In genomic region chr11:123671534-123671933, GRCh38 we compare ENCODE assay signal across 25 cellular contexts. TPM values are rescaled to one million over a fixed set of nuclear protein-coding genes. Genes with fewer than 3 reads are reported as not detected.
"Had no signal": no experiment of that assay in that cellular context is flagged by ENCODE, and none has a peak within 500 bp of the region (broad histone marks: within the 10 kb centered on the region; RNA-seq: fewer than 3 reads in every experiment).

No MANE protein-coding gene starts in this region.

- ATAC-seq: activated CD4-positive, alpha-beta T cell treated with anti-CD3 and anti-CD28 coated beads for 36 hours; activated CD8-positive, alpha-beta T cell treated with anti-CD3 and anti-CD28 coated beads for 36 hours; Panc1 had no signal

- DNase-seq: activated CD4-positive, alpha-beta T cell treated with anti-CD3 and anti-CD28 coated beads for 36 hours; activated CD4-positive, alpha-beta T cell treated with anti-CD3 and anti-CD28 coated beads, Interleukin-2, amount 50 U/mL, for 1 hour; activated CD8-positive, alpha-beta memory T cell treated with anti-CD3 and anti-CD28 coated beads, Interleukin-2, amount 50 U/mL, for 4 hours; activated CD8-positive, alpha-beta T cell treated with anti-CD3 and anti-CD28 coated beads for 36 hours; aorta; central memory CD4-positive, alpha-beta T cell; Karpas-422; NCI-H1048; NCI-H1417; NCI-H1930; NCI-H2171; NCI-H2227 treated with DMSO at 0.1 percent for 48 hours; NCI-H446 treated with DMSO at 0.1 percent for 48 hours; NCI-H524 treated with DMSO at 0.1 percent for 48 hours; NCI-H82; OCI-M1; Right ventricle myocardium superior; SJCRH30; SK-N-SH; T-helper 1 cell had no signal

- H3K9ac ChIP-seq: SK-N-SH had no signal

- H3K4me2 ChIP-seq: SK-N-SH had no signal

- H3K4me1 Mint-ChIP-seq: activated CD4-positive, alpha-beta T cell treated with anti-CD3 and anti-CD28 coated beads for 36 hours had no signal

- FAIRE-seq: bronchial epithelial cell had no signal

- H3K4me3 ChIP-seq: SJCRH30 had no signal

- H3K27ac ChIP-seq: RWPE1, SJCRH30 had no signal

- H3K27ac Mint-ChIP-seq: activated CD4-positive, alpha-beta T cell treated with anti-CD3 and anti-CD28 coated beads for 36 hours; activated CD8-positive, alpha-beta T cell treated with anti-CD3 and anti-CD28 coated beads for 36 hours; activated naive CD4-positive, alpha-beta T cell treated with anti-CD3 and anti-CD28 coated beads, Interleukin-2, amount 50 U/mL, for 24 hours had no signal

- H3K9me3 Mint-ChIP-seq: activated CD8-positive, alpha-beta T cell treated with anti-CD3 and anti-CD28 coated beads for 36 hours; activated naive CD4-positive, alpha-beta T cell treated with anti-CD3 and anti-CD28 coated beads, Interleukin-2, amount 50 U/mL, for 24 hours had no signal

- H3K4me3 Mint-ChIP-seq: activated CD4-positive, alpha-beta T cell treated with anti-CD3 and anti-CD28 coated beads for 36 hours; activated CD8-positive, alpha-beta T cell treated with anti-CD3 and anti-CD28 coated beads for 36 hours; activated naive CD4-positive, alpha-beta T cell treated with anti-CD3 and anti-CD28 coated beads, Interleukin-2, amount 50 U/mL, for 24 hours had no signal

- H3K9me3 ChIP-seq: SJCRH30, SK-N-SH had no signal

- H3K27me3 ChIP-seq: SJCRH30 had no signal

- H3K36me3 ChIP-seq: SJCRH30 had no signal

- H3K36me3 Mint-ChIP-seq: activated naive CD4-positive, alpha-beta T cell treated with anti-CD3 and anti-CD28 coated beads, Interleukin-2, amount 50 U/mL, for 24 hours had no signal

- H3K27me3 Mint-ChIP-seq: activated CD8-positive, alpha-beta T cell treated with anti-CD3 and anti-CD28 coated beads for 36 hours had no signal

- H3K4me1 ChIP-seq: SJCRH30 had no signal

RNA-seq across cellular contexts. Expression of gene SCN3B, which starts 17.1 kb away (rescaled TPM):
- total RNA-seq: activated CD4-positive, alpha-beta T cell treated with anti-CD3 and anti-CD28 coated beads for 36 hours; activated CD8-positive, alpha-beta T cell treated with anti-CD3 and anti-CD28 coated beads for 36 hours; T-helper 2 cell treated with Interferon-gamma antibody and Interleukin-4, amounts not matched to agents 100 ng/mL and 5 ng/mL, for 36 hours had no signal
